In the genomic region with DNA sequence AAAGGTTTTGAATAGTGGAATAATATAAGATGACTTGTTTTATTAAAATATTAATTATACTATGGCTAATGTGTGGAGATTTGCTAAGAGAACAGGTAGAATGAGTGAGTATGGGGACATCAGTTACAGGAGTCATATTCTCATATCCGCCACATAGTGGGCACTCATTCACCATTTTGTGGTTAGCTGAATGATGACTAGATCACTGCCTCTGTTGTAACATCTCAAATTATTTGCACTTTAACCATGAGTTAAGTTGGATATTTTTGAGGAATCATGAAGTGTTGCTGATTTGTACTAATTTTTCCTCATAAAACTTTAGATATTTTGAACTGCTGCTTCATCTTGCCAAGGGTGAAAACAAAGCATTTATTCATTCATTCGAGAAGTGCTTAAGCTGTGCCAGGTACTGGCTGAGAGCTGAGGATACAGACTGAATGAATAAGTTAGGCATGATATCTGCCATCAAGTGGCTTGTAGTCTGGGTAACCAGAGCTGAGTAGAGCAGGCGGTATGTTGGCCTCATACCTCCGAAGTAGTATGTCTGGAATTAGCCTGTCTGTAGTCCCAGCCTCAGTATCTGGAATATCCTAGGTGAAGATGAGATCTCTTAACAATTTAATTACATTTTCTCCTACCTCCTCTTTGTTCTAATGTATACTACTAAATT, we compare ENCODE assay signal across 16 cellular contexts.
DNase-seq lines count a peak whose midpoint lies in the region; ATAC-seq and TF ChIP-seq lines count a peak whose summit lies in the region.
"Had no signal": no experiment of that assay in that cellular context is flagged by ENCODE, and none has a peak within 500 bp of the region (broad histone marks: within the 10 kb centered on the region; RNA-seq: fewer than 3 reads in every experiment).

No MANE protein-coding gene starts in this region.

- H4K20me1 ChIP-seq in DND-41 (ENCODE audit: insufficient read depth, low read length) (peaks cover 82% of the 10 kb centered on the region), fibroblast of lung (ENCODE audit: control insufficient read depth, extremely low read depth, insufficient read depth, low read length) (no peaks in the 10 kb centered on the region), neural progenitor cell (ENCODE audit: low read depth) (peaks cover 27% of the 10 kb centered on the region)

- DNase-seq in DND-41 (no peak), LHCN-M2 (ENCODE audit: low read depth) (peak; percentile 64), fibroblast of lung (ENCODE audit: low read depth in 2 of 2) (peak; percentile 31 to 96), non-pigmented ciliary epithelial cell (ENCODE audit: low read depth) (peak; percentile 27), NCI-H2081 treated with DMSO at 0.1 percent for 48 hours (lab: John Stamatoyannopoulos, UW) (no peak), cerebellar nuclear complex (lab: John Stamatoyannopoulos, UW) (no peak), NOMO-1 (lab: John Stamatoyannopoulos, UW; ENCODE audit: unreplicated experiment in 2 of 2) (no peak), neural progenitor cell (ENCODE audit: low spot score) (no peak)
- DNase-seq: activated effector memory CD4-positive, alpha-beta T cell treated with Interleukin-2 at 50 U/mL for 16 hours; cortex of kidney; foreskin keratinocyte; kidney; naive thymus-derived CD8-positive, alpha-beta T cell; PC-9; small intestine had no signal

- peaks cover 18% of the 10 kb centered on the region for H3K36me3 ChIP-seq in DND-41 (ENCODE audit: insufficient read depth, low read length)
- H3K36me3 ChIP-seq in fibroblast of lung (ENCODE audit: control insufficient read depth, insufficient read depth, low read length): no peaks in the 10 kb centered on the region
- H3K36me3 ChIP-seq in neural progenitor cell: no peaks in the 10 kb centered on the region
- H3K36me3 ChIP-seq: thoracic aorta had no signal

- H3K9me3 ChIP-seq in DND-41 (ENCODE audit: insufficient read depth, low read length, severe bottlenecking) (no peaks in the 10 kb centered on the region), fibroblast of lung (ENCODE audit: control insufficient read depth, insufficient read depth, low read depth, low read length) (no peaks in the 10 kb centered on the region), neural progenitor cell (ENCODE audit: low read depth) (no peaks in the 10 kb centered on the region)
- H3K9me3 ChIP-seq: thoracic aorta had no signal

- TF ChIP-seq CTCF in DND-41 (IDR thresholded peaks at IDR 0.05; ENCODE audit: borderline replicate concordance, extremely low read depth, low read length, poor library complexity, severe bottlenecking): no peak
- no peak for TF ChIP-seq CTCF in fibroblast of lung (conservative IDR thresholded peaks at IDR 0.05 in 1 of 2, IDR thresholded peaks at IDR 0.05 in 1 of 2; ENCODE audit: low read depth in 1 of 2, low read length in 2 of 2)
- no peak for TF ChIP-seq CTCF in neural progenitor cell (IDR thresholded peaks at IDR 0.05)

- no peak overlapping the region for H2AFZ ChIP-seq in DND-41 (ENCODE audit: low read depth, low read length)
- no peak overlapping the region for H2AFZ ChIP-seq in fibroblast of lung (ENCODE audit: low read length)
- no peak overlapping the region for H2AFZ ChIP-seq in neural progenitor cell (replicated peaks)
- H2AFZ ChIP-seq: PC-9 had no signal

- no peaks in the 10 kb centered on the region for H3F3A ChIP-seq in neural progenitor cell (ENCODE audit: low read depth)

- no peak overlapping the region for H3K27ac Mint-ChIP-seq in neural progenitor cell

- peaks cover 15% of the 10 kb centered on the region for H3K36me3 Mint-ChIP-seq in neural progenitor cell

- H3K27ac ChIP-seq in DND-41 (ENCODE audit: low read length) (no peak overlapping the region), fibroblast of lung (ENCODE audit: insufficient read depth, low read length) (no peak overlapping the region), neural progenitor cell (no peak overlapping the region)
- H3K27ac ChIP-seq: foreskin keratinocyte, PC-9, thoracic aorta had no signal

- peaks cover 100% of the 10 kb centered on the region for H3K79me2 ChIP-seq in DND-41 (ENCODE audit: insufficient read depth, low read length)
- peaks cover 95% of the 10 kb centered on the region for H3K79me2 ChIP-seq in fibroblast of lung (ENCODE audit: control insufficient read depth, insufficient read depth, low read length)
- H3K79me2 ChIP-seq in neural progenitor cell (ENCODE audit: low read depth): peaks cover 9% of the 10 kb centered on the region

- no peaks in the 10 kb centered on the region; the same call in 1 of the 2 replicates for H3K4me1 ChIP-seq in DND-41 (ENCODE audit: insufficient read depth, low read length)
- no peaks in the 10 kb centered on the region for H3K4me1 ChIP-seq in fibroblast of lung (ENCODE audit: control insufficient read depth, extremely low read depth, insufficient read depth, low read length)
- H3K4me1 ChIP-seq in neural progenitor cell: no peaks in the 10 kb centered on the region
- H3K4me1 ChIP-seq: foreskin keratinocyte had no signal

- no peak overlapping the region for H3K9ac ChIP-seq in DND-41 (ENCODE audit: low read depth, low read length)
- H3K9ac ChIP-seq in fibroblast of lung (ENCODE audit: insufficient read depth, low read length): no peak overlapping the region
- H3K9ac ChIP-seq in neural progenitor cell: no peak overlapping the region

- H3K4me2 ChIP-seq in DND-41 (ENCODE audit: insufficient read depth, low read length) (no peak overlapping the region), fibroblast of lung (ENCODE audit: extremely low read depth, insufficient read depth, low read length) (no peak overlapping the region), neural progenitor cell (no peak overlapping the region)
- H3K4me2 ChIP-seq: PC-9 had no signal

- H3K27me3 Mint-ChIP-seq in neural progenitor cell (ENCODE audit: insufficient read depth, low read depth): no peaks in the 10 kb centered on the region
- H3K27me3 Mint-ChIP-seq: naive thymus-derived CD8-positive, alpha-beta T cell had no signal

- no peak overlapping the region for H3K4me3 Mint-ChIP-seq in neural progenitor cell
- H3K4me3 Mint-ChIP-seq: naive thymus-derived CD8-positive, alpha-beta T cell had no signal

- H3K4me1 Mint-ChIP-seq in neural progenitor cell: peaks cover 5% of the 10 kb centered on the region

- H3K4me3 ChIP-seq in DND-41 (ENCODE audit: low read depth in 1 of 2, low read length in 2 of 2) (no peak overlapping the region), fibroblast of lung (replicated peaks in 1 of 4; ENCODE audit: control extremely low read depth in 1 of 4, insufficient read depth in 1 of 4, low read depth in 3 of 4, low read length in 4 of 4) (no peak overlapping the region), neural progenitor cell (no peak overlapping the region)
- H3K4me3 ChIP-seq: PC-9, thoracic aorta had no signal

- ATAC-seq in DND-41 (ENCODE audit: insufficient read depth, low read depth): 0 out of 3 replicates have a peak, but pooled peaks have one; percentile 45
- ATAC-seq: foreskin keratinocyte; naive thymus-derived CD8-positive, alpha-beta T cell had no signal

- peaks cover 11% of the 10 kb centered on the region for H3K9me3 Mint-ChIP-seq in neural progenitor cell

- H3K27me3 ChIP-seq in DND-41 (ENCODE audit: insufficient read depth, low read length, poor library complexity) (no peaks in the 10 kb centered on the region), fibroblast of lung (ENCODE audit: control insufficient read depth, insufficient read depth, low read length) (no peaks in the 10 kb centered on the region), neural progenitor cell (no peaks in the 10 kb centered on the region)

Comparison
In these comparisons a context has a peak if more than half of its experiments do, and no peak if none do; other contexts are left out.
1. DNase-seq: peak in LHCN-M2 (single experiment), fibroblast of lung (2 of 2) and non-pigmented ciliary epithelial cell (single experiment); none in DND-41 (single experiment), NCI-H2081 treated with DMSO at 0.1 percent for 48 hours (single experiment), cerebellar nuclear complex (0 of 2), NOMO-1 (0 of 2) and neural progenitor cell (single experiment).